Comparison of ENCODE assay signal across 8 cellular contexts in genomic region chr1:36083635-36084501, GRCh38. TPM values are rescaled to one million over a fixed set of nuclear protein-coding genes. Genes with fewer than 3 reads are reported as not detected.
A peak's percentile ranks its signal among the peaks of the same experiment; 100 is the strongest.
DNase-seq lines count a peak whose midpoint lies in the region; ATAC-seq and TF ChIP-seq lines count a peak whose summit lies in the region.

TSS of gene TEKT2 (plus strand) at chr1:36084094. CDS start at chr1:36084922, 828 bp downstream.

- H3K27ac Mint-ChIP-seq in activated T-helper 1 cell treated with anti-CD3 and anti-CD28 coated beads, Interleukin-12 subunit alpha, Interleukin-12 subunit beta, Interleukin-2, Interleukin-4 antibody, amounts not matched to agents 30 ng/mL and 10 ng/mL and 1 ng/mL, durations not matched to agents 14 hours and 24 hours and 36 hours = no peak within 1 kb of the TSS

- H3K9me3 Mint-ChIP-seq in activated T-helper 1 cell treated with anti-CD3 and anti-CD28 coated beads, Interleukin-12 subunit alpha, Interleukin-12 subunit beta, Interleukin-2, Interleukin-4 antibody, amounts not matched to agents 30 ng/mL and 10 ng/mL and 1 ng/mL, durations not matched to agents 14 hours and 24 hours and 36 hours = no peaks in the 10 kb centered on the region

- no peaks in the 10 kb centered on the region for H3K4me1 Mint-ChIP-seq in activated T-helper 1 cell treated with anti-CD3 and anti-CD28 coated beads, Interleukin-12 subunit alpha, Interleukin-12 subunit beta, Interleukin-2, Interleukin-4 antibody, amounts not matched to agents 30 ng/mL and 10 ng/mL and 1 ng/mL, durations not matched to agents 14 hours and 24 hours and 36 hours (ENCODE audit: low read depth)

- H3K4me3 ChIP-seq in endocrine pancreas (ENCODE audit: control insufficient read depth, insufficient read depth, low read length) = peak within 1 kb of the TSS; percentile 15

- no peak within 1 kb of the TSS for H3K4me3 Mint-ChIP-seq in activated T-helper 1 cell treated with anti-CD3 and anti-CD28 coated beads, Interleukin-12 subunit alpha, Interleukin-12 subunit beta, Interleukin-2, Interleukin-4 antibody, amounts not matched to agents 30 ng/mL and 10 ng/mL and 1 ng/mL, durations not matched to agents 14 hours and 24 hours and 36 hours

- DNase-seq in GM13976 (ENCODE audit: low spot score) (peak; percentile 71), NCI-H526 treated with DMSO at 0.1 percent for 48 hours (lab: John Stamatoyannopoulos, UW) (peak; percentile 79), midbrain (lab: John Stamatoyannopoulos, UW) (peak; percentile 55), SIG-M5 treated with dmso at 0.1 percent for 504 hours (lab: John Stamatoyannopoulos, UW; ENCODE audit: unreplicated experiment) (no peak)
- no peak for DNase-seq in NK-92 treated with Interleukin-12 subunit alpha and Interleukin-12 subunit beta, amount 100 ng/mL, for 24 hours (lab: John Stamatoyannopoulos, UW)
- no peak for DNase-seq in activated T-helper 1 cell treated with anti-CD3 and anti-CD28 coated beads, Interleukin-12 subunit alpha, Interleukin-12 subunit beta, Interleukin-2, Interleukin-4 antibody, amounts not matched to agents 30 ng/mL and 10 ng/mL and 1 ng/mL, durations not matched to agents 14 hours and 24 hours and 36 hours (ENCODE audit: low spot score)

- H3K9me3 ChIP-seq in endocrine pancreas (ENCODE audit: control insufficient read depth, low read length) = no peaks in the 10 kb centered on the region

- H3K27me3 ChIP-seq in endocrine pancreas (ENCODE audit: control insufficient read depth, insufficient read depth, low read length) = no peaks in the 10 kb centered on the region

- no peak for ATAC-seq in HG03108 (IDR thresholded peaks at IDR 0.05; ENCODE audit: unreplicated experiment)

- no peak for TF ChIP-seq CTCF in GM13976 (IDR thresholded peaks at IDR 0.05; ENCODE audit: borderline replicate concordance, control extremely low read depth, extremely low read depth, insufficient read depth, missing control alignments)

- H3K36me3 Mint-ChIP-seq in activated T-helper 1 cell treated with anti-CD3 and anti-CD28 coated beads, Interleukin-12 subunit alpha, Interleukin-12 subunit beta, Interleukin-2, Interleukin-4 antibody, amounts not matched to agents 30 ng/mL and 10 ng/mL and 1 ng/mL, durations not matched to agents 14 hours and 24 hours and 36 hours (ENCODE audit: low read depth) = no peaks in the 10 kb centered on the region

- H3K9ac ChIP-seq in endocrine pancreas (ENCODE audit: control insufficient read depth, insufficient read depth, low read length) = peak within 1 kb of the TSS; percentile 72

- in situ Hi-C loops in GM13976 (cut with MboI; ENCODE audit: low sequenced_read_pairs, unreplicated experiment) = no loop called here

- no peaks in the 10 kb centered on the region for H3K4me1 ChIP-seq in endocrine pancreas (ENCODE audit: control insufficient read depth, insufficient read depth, low read length)

- intact Hi-C loops in activated T-helper 1 cell treated with anti-CD3 and anti-CD28 coated beads, Interleukin-12 subunit alpha, Interleukin-12 subunit beta, Interleukin-2, Interleukin-4 antibody, amounts not matched to agents 30 ng/mL and 10 ng/mL and 1 ng/mL, durations not matched to agents 14 hours and 24 hours and 36 hours (cut with micrococcal nuclease) = no loop called here

- no peaks in the 10 kb centered on the region for H3K36me3 ChIP-seq in endocrine pancreas (ENCODE audit: control insufficient read depth, insufficient read depth, low read length)

- H3K27me3 Mint-ChIP-seq in activated T-helper 1 cell treated with anti-CD3 and anti-CD28 coated beads, Interleukin-12 subunit alpha, Interleukin-12 subunit beta, Interleukin-2, Interleukin-4 antibody, amounts not matched to agents 30 ng/mL and 10 ng/mL and 1 ng/mL, durations not matched to agents 14 hours and 24 hours and 36 hours (ENCODE audit: insufficient read depth) = peaks cover 28% of the 10 kb centered on the region

RNA-seq across cellular contexts. Expression of gene TEKT2, which starts in this region (rescaled TPM):
- total RNA-seq in activated T-helper 1 cell treated with anti-CD3 and anti-CD28 coated beads, Interleukin-12 subunit alpha, Interleukin-12 subunit beta, Interleukin-2, Interleukin-4 antibody, amounts not matched to agents 30 ng/mL and 10 ng/mL and 1 ng/mL, durations not matched to agents 14 hours and 24 hours and 36 hours = 0.16 and 0.27 TPM in 2 replicates

Comparison
In these comparisons a context has a peak if more than half of its experiments do, and no peak if none do; other contexts are left out.
1. DNase-seq: peak in GM13976 (single experiment), NCI-H526 treated with DMSO at 0.1 percent for 48 hours (single experiment) and midbrain (single experiment); none in NK-92 treated with Interleukin-12 subunit alpha and Interleukin-12 subunit beta, amount 100 ng/mL, for 24 hours (single experiment), SIG-M5 treated with dmso at 0.1 percent for 504 hours (single experiment) and activated T-helper 1 cell treated with anti-CD3 and anti-CD28 coated beads, Interleukin-12 subunit alpha, Interleukin-12 subunit beta, Interleukin-2, Interleukin-4 antibody, amounts not matched to agents 30 ng/mL and 10 ng/mL and 1 ng/mL, durations not matched to agents 14 hours and 24 hours and 36 hours (single experiment).